ENCODE assay signal across 26 cellular contexts in the genomic region with DNA sequence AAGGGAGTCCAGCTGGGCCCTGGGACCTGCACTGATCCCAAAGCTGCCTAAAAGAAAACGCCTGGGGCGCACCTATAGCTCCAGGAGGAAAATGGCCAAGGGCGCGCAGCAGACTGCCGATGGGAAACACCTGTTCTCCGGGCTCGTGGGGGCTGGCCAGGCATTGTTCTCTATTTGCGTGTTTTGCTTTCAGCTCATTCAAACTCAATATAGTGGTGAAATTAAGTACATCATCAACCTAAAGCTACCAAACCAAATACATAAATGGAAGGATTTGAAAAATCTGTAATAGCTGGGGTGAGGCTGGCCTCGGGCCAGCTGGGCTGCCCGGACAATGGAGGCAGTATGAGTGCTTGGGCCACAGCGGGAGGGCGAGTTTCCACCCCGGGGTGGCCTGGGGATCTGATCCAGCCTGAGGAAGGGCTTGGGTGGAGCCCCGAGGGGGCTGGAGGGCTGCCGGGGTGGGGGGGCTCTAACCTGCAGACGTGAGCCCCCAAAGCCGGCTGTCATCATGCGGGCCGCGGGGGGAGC.
DNase-seq lines count a peak whose midpoint lies in the region; ATAC-seq, FAIRE-seq and TF ChIP-seq lines count a peak whose summit lies in the region.
"Had no signal": no experiment of that assay in that cellular context is flagged by ENCODE, and none has a peak within 500 bp of the region (broad histone marks: within the 10 kb centered on the region; RNA-seq: fewer than 3 reads in every experiment).

No MANE protein-coding gene starts in this region.

- in situ Hi-C loops in HepG2 (cut with HindIII; ENCODE audit: extremely low pct_ligation_motif_present, low pct_unique_long_range_greater_than_20kb), result no loop called here

- BruUV-seq in HepG2 (replicated peaks; lab: Mats Ljungman, UMichigan), result no TSS peak

- POLR2A ChIA-PET in HepG2 (lab: Yijun Ruan, JAX), result no interaction called here

- no peak for ATAC-seq in right lobe of liver
- ATAC-seq in HepG2, result no peak
- ATAC-seq in upper lobe of right lung, result no peak
- ATAC-seq in GM18909 (IDR thresholded peaks at IDR 0.05; ENCODE audit: poor library complexity, unreplicated experiment), result no peak
- no peak for ATAC-seq in left colon
- ATAC-seq in HG02870 (IDR thresholded peaks at IDR 0.05; ENCODE audit: unreplicated experiment), result no peak
- ATAC-seq: heart left ventricle had no signal

- H3K9me3 ChIP-seq in right lobe of liver (no peaks in the 10 kb centered on the region), HepG2 (ENCODE audit: low read length) (no peaks in the 10 kb centered on the region), upper lobe of right lung (no peaks in the 10 kb centered on the region)
- H3K9me3 ChIP-seq: heart left ventricle, right atrium auricular region, SK-N-SH had no signal

- TF ChIP-seq EP300 in HepG2 (IDR thresholded peaks at IDR 0.05; ENCODE audit: low read depth in 2 of 2, low read length in 2 of 2) (no peak), HepG2 (CRISPR knock-in tag; IDR thresholded peaks at IDR 0.05; ENCODE audit: borderline replicate concordance) (no peak)

- H3K36me3 ChIP-seq in right lobe of liver (no peaks in the 10 kb centered on the region), HepG2 (replicated peaks in 1 of 2; ENCODE audit: control insufficient read depth in 1 of 2, insufficient read depth in 2 of 2, low read length in 2 of 2) (no peaks in the 10 kb centered on the region), upper lobe of right lung (no peaks in the 10 kb centered on the region)
- H3K36me3 ChIP-seq: heart left ventricle, right atrium auricular region, WERI-Rb-1 had no signal

- H3K27me3 ChIP-seq in right lobe of liver, result no peaks in the 10 kb centered on the region
- H3K27me3 ChIP-seq in HepG2 (ENCODE audit: control insufficient read depth in 1 of 2, insufficient read depth in 2 of 2, low read length in 2 of 2), result no peaks in the 10 kb centered on the region
- H3K27me3 ChIP-seq in upper lobe of right lung, result no peaks in the 10 kb centered on the region
- H3K27me3 ChIP-seq: right atrium auricular region had no signal

- CTCF ChIA-PET in HepG2 (lab: Yijun Ruan, JAX; ENCODE audit: low intra/inter-chr PET ratio, low total read pairs), result no interaction called here

- H4K20me1 ChIP-seq in HepG2 (ENCODE audit: insufficient read depth, low read length), result no peaks in the 10 kb centered on the region

- DNase-seq in right lobe of liver (peak in 2 of 3 donors; percentile 31 to 38), HepG2 (ENCODE audit: low spot score) (no peak), NCI-H2081 treated with DMSO at 0.1 percent for 48 hours (lab: John Stamatoyannopoulos, UW) (peak; percentile 68), islet precursor cell (peak; percentile 32), upper lobe of right lung (peak; percentile 59), left colon (no peak)
- DNase-seq: ACHN; activated naive CD4-positive, alpha-beta T cell; activated T-cell treated with anti-CD3 and anti-CD28 coated beads for 4 hours; amniotic stem cell; Karpas-422; NCI-H226; occipital lobe; RPMI8226; SK-N-SH; WERI-Rb-1 had no signal

- TF ChIP-seq POLR2A in right lobe of liver (IDR thresholded peaks at IDR 0.05) (no peak), HepG2 (IDR thresholded peaks at IDR 0.05; ENCODE audit: insufficient read depth in 1 of 2, low read depth in 2 of 2, low read length in 2 of 2) (no peak)

- H3K27ac ChIP-seq in right lobe of liver, result no peak overlapping the region
- no peak overlapping the region for H3K27ac ChIP-seq in HepG2 (ENCODE audit: extremely low read length, insufficient read depth, low read length)
- H3K27ac ChIP-seq in upper lobe of right lung, result no peak overlapping the region
- H3K27ac ChIP-seq: C4-2B, heart left ventricle, right atrium auricular region, WERI-Rb-1 had no signal

- intact Hi-C loops in right lobe of liver (cut with DNase I) (no loop called here), HepG2 (cut with micrococcal nuclease; ENCODE audit: unreplicated experiment) (no loop called here), upper lobe of right lung (cut with DNase I) (no loop called here), left colon (cut with DNase I, micrococcal nuclease) (no loop called here)

- no peak overlapping the region for H2AFZ ChIP-seq in HepG2 (ENCODE audit: low read length)

- TF ChIP-seq CTCF in right lobe of liver (IDR thresholded peaks at IDR 0.05) (no peak), HepG2 (CRISPR knock-in tag; IDR thresholded peaks at IDR 0.05) (no peak), upper lobe of right lung (IDR thresholded peaks at IDR 0.05) (no peak)

- H3K79me2 ChIP-seq in HepG2 (ENCODE audit: insufficient read depth, low read length), result no peaks in the 10 kb centered on the region

- TF ChIP-seq RAD21 in HepG2 (CRISPR knock-in tag; IDR thresholded peaks at IDR 0.05), result no peak

- H3K4me2 ChIP-seq in HepG2 (ENCODE audit: low read depth, low read length), result no peak overlapping the region
- H3K4me2 ChIP-seq: SK-N-SH had no signal

- no peak overlapping the region for H3K9ac ChIP-seq in HepG2 (ENCODE audit: insufficient read depth, low read depth, low read length)
- H3K9ac ChIP-seq: SK-N-SH had no signal

- H3K4me3 ChIP-seq in right lobe of liver, result no peak overlapping the region
- H3K4me3 ChIP-seq in HepG2 (replicated peaks in 1 of 3; ENCODE audit: insufficient read depth in 1 of 3, low read depth in 2 of 3, low read length in 3 of 3), result no peak overlapping the region
- no peak overlapping the region for H3K4me3 ChIP-seq in upper lobe of right lung
- H3K4me3 ChIP-seq: heart left ventricle, lung, right atrium auricular region had no signal

- no peak for FAIRE-seq in HepG2 (lab: Jason Lieb, UNC)
- FAIRE-seq: bronchial epithelial cell, GM19239, H54, HTR-8/SVneo had no signal

- H3K4me1 ChIP-seq in right lobe of liver (no peaks in the 10 kb centered on the region), HepG2 (ENCODE audit: insufficient read depth, low read length) (peaks cover 32% of the 10 kb centered on the region), upper lobe of right lung (no peaks in the 10 kb centered on the region)
- H3K4me1 ChIP-seq: heart left ventricle, right atrium auricular region had no signal

- WGBS in right lobe of liver (ENCODE audit: insufficient coverage, low coverage, low lambda C conversion rate, missing lambda C conversion rate), result 91% methylated on average over 9 of the region's 20 CpGs
- 88% methylated on average over 20 of the region's 20 CpGs for WGBS in HepG2 (ENCODE audit: low lambda C conversion rate)

TF ChIP-seq in HepG2, 621 proteins besides CTCF, POLR2A, EP300 and RAD21 (continues in another document):
- TF ChIP-seq ZNF331 (CRISPR knock-in tag; IDR thresholded peaks at IDR 0.05) (no peak), MXD4 (CRISPR knock-in tag; IDR thresholded peaks at IDR 0.05) (no peak), ZNF33B (CRISPR knock-in tag; IDR thresholded peaks at IDR 0.05) (no peak), SETDB1 (CRISPR knock-in tag; IDR thresholded peaks at IDR 0.05; ENCODE audit: borderline replicate concordance) (no peak), PHF21A (CRISPR knock-in tag; IDR thresholded peaks at IDR 0.05) (no peak), POLR2AphosphoS5 (IDR thresholded peaks at IDR 0.05; ENCODE audit: low read depth, low read length) (no peak)
- TF ChIP-seq, protein P1, sequence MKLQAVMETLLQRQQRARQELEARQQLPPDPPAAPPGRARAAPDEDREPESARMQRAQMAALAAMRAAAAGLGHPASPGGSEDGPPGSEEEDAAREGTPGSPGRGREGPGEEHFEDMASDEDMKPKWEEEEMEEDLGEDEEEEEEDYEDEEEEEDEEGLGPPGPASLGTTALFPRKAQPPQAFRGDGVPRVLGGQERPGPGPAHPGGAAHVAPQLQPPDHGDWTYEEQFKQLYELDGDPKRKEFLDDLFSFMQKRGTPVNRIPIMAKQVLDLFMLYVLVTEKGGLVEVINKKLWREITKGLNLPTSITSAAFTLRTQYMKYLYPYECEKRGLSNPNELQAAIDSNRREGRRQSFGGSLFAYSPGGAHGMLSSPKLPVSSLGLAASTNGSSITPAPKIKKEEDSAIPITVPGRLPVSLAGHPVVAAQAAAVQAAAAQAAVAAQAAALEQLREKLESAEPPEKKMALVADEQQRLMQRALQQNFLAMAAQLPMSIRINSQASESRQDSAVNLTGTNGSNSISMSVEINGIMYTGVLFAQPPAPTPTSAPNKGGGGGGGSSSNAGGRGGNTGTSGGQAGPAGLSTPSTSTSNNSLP (IDR thresholded peaks at IDR 0.05; ENCODE audit: low read depth, low read length), result no peak
- TF ChIP-seq, protein P2, sequence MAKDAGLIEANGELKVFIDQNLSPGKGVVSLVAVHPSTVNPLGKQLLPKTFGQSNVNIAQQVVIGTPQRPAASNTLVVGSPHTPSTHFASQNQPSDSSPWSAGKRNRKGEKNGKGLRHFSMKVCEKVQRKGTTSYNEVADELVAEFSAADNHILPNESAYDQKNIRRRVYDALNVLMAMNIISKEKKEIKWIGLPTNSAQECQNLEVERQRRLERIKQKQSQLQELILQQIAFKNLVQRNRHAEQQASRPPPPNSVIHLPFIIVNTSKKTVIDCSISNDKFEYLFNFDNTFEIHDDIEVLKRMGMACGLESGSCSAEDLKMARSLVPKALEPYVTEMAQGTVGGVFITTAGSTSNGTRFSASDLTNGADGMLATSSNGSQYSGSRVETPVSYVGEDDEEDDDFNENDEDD (CRISPR knock-in tag; IDR thresholded peaks at IDR 0.05; ENCODE audit: borderline replicate concordance), result no peak
- TF ChIP-seq, protein P3, sequence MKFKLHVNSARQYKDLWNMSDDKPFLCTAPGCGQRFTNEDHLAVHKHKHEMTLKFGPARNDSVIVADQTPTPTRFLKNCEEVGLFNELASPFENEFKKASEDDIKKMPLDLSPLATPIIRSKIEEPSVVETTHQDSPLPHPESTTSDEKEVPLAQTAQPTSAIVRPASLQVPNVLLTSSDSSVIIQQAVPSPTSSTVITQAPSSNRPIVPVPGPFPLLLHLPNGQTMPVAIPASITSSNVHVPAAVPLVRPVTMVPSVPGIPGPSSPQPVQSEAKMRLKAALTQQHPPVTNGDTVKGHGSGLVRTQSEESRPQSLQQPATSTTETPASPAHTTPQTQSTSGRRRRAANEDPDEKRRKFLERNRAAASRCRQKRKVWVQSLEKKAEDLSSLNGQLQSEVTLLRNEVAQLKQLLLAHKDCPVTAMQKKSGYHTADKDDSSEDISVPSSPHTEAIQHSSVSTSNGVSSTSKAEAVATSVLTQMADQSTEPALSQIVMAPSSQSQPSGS (CRISPR knock-in tag; IDR thresholded peaks at IDR 0.05), result no peak
- TF ChIP-seq, protein P4, sequence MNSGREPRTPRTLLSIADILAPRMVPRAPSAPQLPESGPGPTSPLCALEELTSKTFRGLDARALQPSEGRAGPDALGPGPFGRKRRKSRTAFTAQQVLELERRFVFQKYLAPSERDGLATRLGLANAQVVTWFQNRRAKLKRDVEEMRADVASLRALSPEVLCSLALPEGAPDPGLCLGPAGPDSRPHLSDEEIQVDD (CRISPR knock-in tag; IDR thresholded peaks at IDR 0.05; ENCODE audit: borderline replicate concordance), result no peak

Comparison
In these comparisons a context has a peak if more than half of its experiments do, and no peak if none do; other contexts are left out.
1. DNase-seq: peak in right lobe of liver (2 of 3), NCI-H2081 treated with DMSO at 0.1 percent for 48 hours (single experiment), islet precursor cell (single experiment) and upper lobe of right lung (single experiment); none in HepG2 (single experiment) and left colon (0 of 2).